1 cellular context compared by ENCODE assay signal in the genomic region with DNA sequence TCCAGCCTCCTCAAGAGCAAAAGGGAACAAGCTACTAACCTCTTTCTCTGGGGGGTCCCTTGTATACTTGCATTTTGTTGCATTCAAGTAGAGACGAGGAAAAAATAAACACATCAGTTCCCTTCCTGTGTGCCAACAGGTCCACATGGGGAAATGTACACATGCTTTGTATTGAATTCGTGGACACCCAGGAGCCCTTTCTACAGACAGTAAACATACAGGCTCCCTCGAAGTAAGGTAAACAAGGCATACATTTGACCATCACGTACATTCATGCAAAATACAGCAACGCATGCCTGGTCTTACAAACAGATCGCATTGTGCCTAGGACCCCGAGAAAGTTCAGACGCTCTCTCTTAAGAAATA.
TF ChIP-seq lines count a peak whose summit lies in the region.

No MANE protein-coding gene starts in this region.

TF ChIP-seq in WTC11, 78 proteins besides CTCF, POLR2A, EP300 and RAD21 (continued from another document):
- TF ChIP-seq, protein P1, sequence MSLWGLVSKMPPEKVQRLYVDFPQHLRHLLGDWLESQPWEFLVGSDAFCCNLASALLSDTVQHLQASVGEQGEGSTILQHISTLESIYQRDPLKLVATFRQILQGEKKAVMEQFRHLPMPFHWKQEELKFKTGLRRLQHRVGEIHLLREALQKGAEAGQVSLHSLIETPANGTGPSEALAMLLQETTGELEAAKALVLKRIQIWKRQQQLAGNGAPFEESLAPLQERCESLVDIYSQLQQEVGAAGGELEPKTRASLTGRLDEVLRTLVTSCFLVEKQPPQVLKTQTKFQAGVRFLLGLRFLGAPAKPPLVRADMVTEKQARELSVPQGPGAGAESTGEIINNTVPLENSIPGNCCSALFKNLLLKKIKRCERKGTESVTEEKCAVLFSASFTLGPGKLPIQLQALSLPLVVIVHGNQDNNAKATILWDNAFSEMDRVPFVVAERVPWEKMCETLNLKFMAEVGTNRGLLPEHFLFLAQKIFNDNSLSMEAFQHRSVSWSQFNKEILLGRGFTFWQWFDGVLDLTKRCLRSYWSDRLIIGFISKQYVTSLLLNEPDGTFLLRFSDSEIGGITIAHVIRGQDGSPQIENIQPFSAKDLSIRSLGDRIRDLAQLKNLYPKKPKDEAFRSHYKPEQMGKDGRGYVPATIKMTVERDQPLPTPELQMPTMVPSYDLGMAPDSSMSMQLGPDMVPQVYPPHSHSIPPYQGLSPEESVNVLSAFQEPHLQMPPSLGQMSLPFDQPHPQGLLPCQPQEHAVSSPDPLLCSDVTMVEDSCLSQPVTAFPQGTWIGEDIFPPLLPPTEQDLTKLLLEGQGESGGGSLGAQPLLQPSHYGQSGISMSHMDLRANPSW (CRISPR knock-in tag; conservative IDR thresholded peaks at IDR 0.05; ENCODE audit: low read depth): no peak
- TF ChIP-seq EMX1 (CRISPR knock-in tag; IDR thresholded peaks at IDR 0.05): no peak
- TF ChIP-seq, protein P2, sequence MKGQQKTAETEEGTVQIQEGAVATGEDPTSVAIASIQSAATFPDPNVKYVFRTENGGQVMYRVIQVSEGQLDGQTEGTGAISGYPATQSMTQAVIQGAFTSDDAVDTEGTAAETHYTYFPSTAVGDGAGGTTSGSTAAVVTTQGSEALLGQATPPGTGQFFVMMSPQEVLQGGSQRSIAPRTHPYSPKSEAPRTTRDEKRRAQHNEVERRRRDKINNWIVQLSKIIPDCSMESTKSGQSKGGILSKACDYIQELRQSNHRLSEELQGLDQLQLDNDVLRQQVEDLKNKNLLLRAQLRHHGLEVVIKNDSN (CRISPR knock-in tag; IDR thresholded peaks at IDR 0.05): no peak
- TF ChIP-seq TCF7 (CRISPR knock-in tag; IDR thresholded peaks at IDR 0.05; ENCODE audit: low read depth): no peak
- no peak for TF ChIP-seq ZNF317 (CRISPR knock-in tag; IDR thresholded peaks at IDR 0.05; ENCODE audit: borderline replicate concordance, low read depth)
- TF ChIP-seq NR1H2 (CRISPR knock-in tag; IDR thresholded peaks at IDR 0.05): no peak
- no peak for TF ChIP-seq FOXP1 (CRISPR knock-in tag; IDR thresholded peaks at IDR 0.05; ENCODE audit: borderline replicate concordance)
- TF ChIP-seq NFE2L1 (CRISPR knock-in tag; IDR thresholded peaks at IDR 0.05): no peak
- TF ChIP-seq MYBL2 (CRISPR knock-in tag; IDR thresholded peaks at IDR 0.05): no peak
- no peak for TF ChIP-seq NR2C2 (CRISPR knock-in tag; IDR thresholded peaks at IDR 0.05)
TF ChIP-seq in WTC11: peak in this region for 0.
